ENCODE assay signal across 10 cellular contexts in the genomic region with DNA sequence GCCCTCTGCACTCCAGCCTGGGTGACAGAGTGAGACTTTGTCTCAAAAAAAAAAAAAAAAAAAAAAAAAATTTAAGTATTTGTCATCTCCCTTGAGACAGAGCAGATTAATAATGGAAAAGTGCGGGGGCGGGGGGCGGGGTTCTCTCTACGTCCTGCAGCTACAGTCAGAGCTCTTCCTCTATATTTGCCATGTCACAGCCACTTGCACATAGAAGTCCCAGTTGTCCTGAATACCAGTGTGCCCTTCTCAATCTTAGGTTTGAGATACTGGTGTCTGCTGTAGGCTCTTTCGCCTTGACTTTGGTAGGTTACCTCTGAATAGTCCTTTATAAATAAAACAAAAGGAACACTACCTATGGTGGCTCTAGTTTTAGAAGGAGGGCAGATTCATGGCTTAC.
A peak's percentile ranks its signal among the peaks of the same experiment; 100 is the strongest.
DNase-seq lines count a peak whose midpoint lies in the region; ATAC-seq and TF ChIP-seq lines count a peak whose summit lies in the region.
"Had no signal": no experiment of that assay in that cellular context is flagged by ENCODE, and none has a peak within 500 bp of the region (broad histone marks: within the 10 kb centered on the region; RNA-seq: fewer than 3 reads in every experiment).

No MANE protein-coding gene starts in this region.

- no peaks in the 10 kb centered on the region for H3K36me3 Mint-ChIP-seq in nephron progenitor cell (ENCODE audit: low read depth)
- H3K36me3 Mint-ChIP-seq: naive B cell had no signal

- no peak for TF ChIP-seq CTCF in GM10266 (IDR thresholded peaks at IDR 0.05; ENCODE audit: control insufficient read depth, insufficient read depth, low read depth, missing control alignments)
- no peak for TF ChIP-seq CTCF in choroid plexus epithelial cell (conservative IDR thresholded peaks at IDR 0.05; ENCODE audit: low read depth, low read length)
- TF ChIP-seq CTCF in nephron progenitor cell (IDR thresholded peaks at IDR 0.05), result no peak

- no peak overlapping the region for H3K4me3 ChIP-seq in choroid plexus epithelial cell (ENCODE audit: low read depth, low read length)

- H3K27me3 Mint-ChIP-seq in nephron progenitor cell (ENCODE audit: low read depth, poor library complexity), result peaks cover 2% of the 10 kb centered on the region

- H3K9me3 Mint-ChIP-seq in nephron progenitor cell, result no peaks in the 10 kb centered on the region

- H3K27ac Mint-ChIP-seq in nephron progenitor cell, result peak overlapping the region; percentile 77
- H3K27ac Mint-ChIP-seq: naive B cell had no signal

- ATAC-seq in HG03565 (IDR thresholded peaks at IDR 0.05; ENCODE audit: unreplicated experiment), result peak; percentile 48
- ATAC-seq: HepG2 had no signal

- H3K4me1 Mint-ChIP-seq in nephron progenitor cell, result peaks cover 38% of the 10 kb centered on the region

- H3K4me3 Mint-ChIP-seq in nephron progenitor cell, result no peak overlapping the region
- H3K4me3 Mint-ChIP-seq: naive B cell had no signal

- DNase-seq in GM10266 (ENCODE audit: extremely low spot score), result peak; percentile 24
- DNase-seq in choroid plexus epithelial cell (ENCODE audit: low read depth), result peak; percentile 67
- no peak for DNase-seq in nephron progenitor cell
- DNase-seq in NCI-H1436 treated with DMSO at 0.1 percent for 48 hours (lab: John Stamatoyannopoulos, UW), result no peak
- no peak for DNase-seq in COLO668 (lab: John Stamatoyannopoulos, UW; ENCODE audit: unreplicated experiment)
- DNase-seq in RPMI8226, result no peak
- DNase-seq in AML-193 (lab: John Stamatoyannopoulos, UW), result no peak
- DNase-seq: naive B cell had no signal

Comparison
In these comparisons a context has a peak if more than half of its experiments do, and no peak if none do; other contexts are left out.
1. DNase-seq: peak in GM10266 (single experiment) and choroid plexus epithelial cell (single experiment); none in nephron progenitor cell (single experiment), NCI-H1436 treated with DMSO at 0.1 percent for 48 hours (single experiment), COLO668 (single experiment), RPMI8226 (single experiment) and AML-193 (0 of 2).